20 cellular contexts compared by ENCODE assay signal in the genomic region with DNA sequence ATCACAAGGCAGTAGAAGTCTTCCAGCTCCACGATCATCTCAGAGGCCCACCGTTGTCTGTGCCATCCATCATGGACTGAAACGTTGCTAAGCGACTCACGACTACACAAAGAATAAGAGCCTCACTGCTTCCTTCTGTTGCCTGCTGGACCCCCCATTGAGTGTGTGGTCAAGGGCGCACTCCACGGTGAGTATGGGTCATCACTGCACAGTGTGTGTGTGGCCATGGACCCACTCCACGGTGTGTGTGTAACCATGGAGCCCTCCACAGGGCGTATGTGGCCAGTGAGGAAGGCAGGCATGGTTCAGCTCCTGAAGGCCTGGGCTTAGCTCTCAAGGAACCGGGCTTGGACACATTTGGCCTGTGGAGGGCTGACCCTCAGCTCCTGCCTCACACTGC.
"Had no signal": no experiment of that assay in that cellular context is flagged by ENCODE, and none has a peak within 500 bp of the region (broad histone marks: within the 10 kb centered on the region; RNA-seq: fewer than 3 reads in every experiment).

No MANE protein-coding gene starts in this region.

- H3K9me3 ChIP-seq: colonic mucosa, neutrophil, psoas muscle, right lobe of liver, testis, tibial nerve had no signal

- H3K36me3 Mint-ChIP-seq: naive thymus-derived CD4-positive, alpha-beta T cell; stimulated activated naive B cell treated with anti-CD40 and anti-IgM and Interleukin-4, amounts not matched to agents 10 μg/mL and 1 μg/mL and 100 μg/mL, for 72 hours had no signal

- DNase-seq: colonic mucosa; effector memory CD4-positive, alpha-beta T cell; erythroblast; foreskin keratinocyte; left colon; left ventricle myocardium superior; mesenchymal stem cell; naive thymus-derived CD4-positive, alpha-beta T cell; nephron progenitor cell; psoas muscle; retina; stimulated activated CD4-positive, alpha-beta T cell treated with anti-CD3 and anti-CD28 coated beads, Interleukin-2, amount 100 ng/mL, for 24 hours; stimulated activated CD4-positive, alpha-beta T cell treated with anti-CD3 and anti-CD28 coated beads, Interleukin-4, amount 100 ng/mL, for 4 hours; stimulated activated naive B cell treated with anti-CD40 and anti-IgM and Interleukin-4, amounts not matched to agents 10 μg/mL and 1 μg/mL and 100 μg/mL, for 72 hours; stimulated activated naive CD8-positive, alpha-beta T cell treated with anti-CD3 and anti-CD28 coated beads, Interleukin-15, amount 100 ng/mL, for 72 hours; testis had no signal

- H3K4me1 ChIP-seq: psoas muscle, right lobe of liver had no signal

- H3K36me3 ChIP-seq: colonic mucosa, neutrophil, right lobe of liver, tibial nerve had no signal

- H3K4me3 Mint-ChIP-seq: naive thymus-derived CD4-positive, alpha-beta T cell; nephron progenitor cell; stimulated activated naive B cell treated with anti-CD40 and anti-IgM and Interleukin-4, amounts not matched to agents 10 μg/mL and 1 μg/mL and 100 μg/mL, for 72 hours; stimulated activated naive CD8-positive, alpha-beta T cell treated with anti-CD3 and anti-CD28 coated beads, Interleukin-15, amount 100 ng/mL, for 72 hours had no signal

- ATAC-seq: foreskin keratinocyte; left colon; left ventricle myocardium superior; naive thymus-derived CD4-positive, alpha-beta T cell; psoas muscle; right lobe of liver; stimulated activated naive B cell treated with anti-CD40 and anti-IgM and Interleukin-4, amounts not matched to agents 10 μg/mL and 1 μg/mL and 100 μg/mL, for 72 hours; stimulated activated naive CD8-positive, alpha-beta T cell treated with anti-CD3 and anti-CD28 coated beads, Interleukin-15, amount 100 ng/mL, for 72 hours had no signal

- H3K27ac Mint-ChIP-seq: naive thymus-derived CD4-positive, alpha-beta T cell; nephron progenitor cell; stimulated activated naive B cell treated with anti-CD40 and anti-IgM and Interleukin-4, amounts not matched to agents 10 μg/mL and 1 μg/mL and 100 μg/mL, for 72 hours; stimulated activated naive CD8-positive, alpha-beta T cell treated with anti-CD3 and anti-CD28 coated beads, Interleukin-15, amount 100 ng/mL, for 72 hours had no signal

- H3K4me3 ChIP-seq: colonic mucosa, lung, psoas muscle, right lobe of liver, tibial nerve had no signal

- H3K27ac ChIP-seq: colonic mucosa, foreskin keratinocyte, neutrophil, psoas muscle, right lobe of liver, testis, tibial nerve had no signal

- H3K9me3 Mint-ChIP-seq: naive thymus-derived CD4-positive, alpha-beta T cell; nephron progenitor cell; stimulated activated naive B cell treated with anti-CD40 and anti-IgM and Interleukin-4, amounts not matched to agents 10 μg/mL and 1 μg/mL and 100 μg/mL, for 72 hours; stimulated activated naive CD8-positive, alpha-beta T cell treated with anti-CD3 and anti-CD28 coated beads, Interleukin-15, amount 100 ng/mL, for 72 hours had no signal

- H3K27me3 ChIP-seq: colonic mucosa, foreskin keratinocyte, right lobe of liver, testis, tibial nerve had no signal
